Comparison of ENCODE assay signal across 17 cellular contexts in genomic region chr11:111170761-111171379, GRCh38.
DNase-seq lines count a peak whose midpoint lies in the region; ATAC-seq, FAIRE-seq and TF ChIP-seq lines count a peak whose summit lies in the region.
"Had no signal": no experiment of that assay in that cellular context is flagged by ENCODE, and none has a peak within 500 bp of the region (broad histone marks: within the 10 kb centered on the region; RNA-seq: fewer than 3 reads in every experiment).

No MANE protein-coding gene starts in this region.

- H3K36me3 Mint-ChIP-seq in stimulated activated memory B cell treated with anti-CD40 and anti-IgM and Interleukin-4, amounts not matched to agents 10 μg/mL and 1 μg/mL and 100 μg/mL, for 72 hours: no peaks in the 10 kb centered on the region
- no peaks in the 10 kb centered on the region for H3K36me3 Mint-ChIP-seq in naive thymus-derived CD4-positive, alpha-beta T cell
- H3K36me3 Mint-ChIP-seq: CD8-positive, alpha-beta T cell had no signal

- no peak for TF ChIP-seq CTCF in uterus (IDR thresholded peaks at IDR 0.05)

- peak; percentile 43 for DNase-seq in Right ventricle myocardium inferior (ENCODE audit: missing footprints)
- no peak for DNase-seq in right cardiac atrium
- DNase-seq in GM19239 (ENCODE audit: insufficient read length, low spot score): no peak
- DNase-seq in HTR-8/SVneo (ENCODE audit: insufficient read length, low spot score): no peak
- DNase-seq in 8988T: no peak
- DNase-seq in naive thymus-derived CD4-positive, alpha-beta T cell: no peak
- DNase-seq in uterus: no peak
- DNase-seq: CD8-positive, alpha-beta T cell; COR-L47; DMS 273 treated with DMSO at 0.1 percent for 48 hours; H9 had no signal

- POLR2A ChIA-PET in naive thymus-derived CD4-positive, alpha-beta T cell (lab: Charles Lee): no interaction called here

- H3K4me1 ChIP-seq in right cardiac atrium (ENCODE audit: control insufficient read depth, insufficient read depth, low read length): no peaks in the 10 kb centered on the region
- H3K4me1 ChIP-seq in naive thymus-derived CD4-positive, alpha-beta T cell (ENCODE audit: control insufficient read depth in 2 of 2, insufficient read depth in 2 of 2, low read length in 2 of 2): no peaks in the 10 kb centered on the region
- no peaks in the 10 kb centered on the region for H3K4me1 ChIP-seq in uterus
- H3K4me1 ChIP-seq: BLaER1 had no signal

- H3K4me3 ChIP-seq in right cardiac atrium (ENCODE audit: low read length): no peak overlapping the region
- H3K4me3 ChIP-seq in naive thymus-derived CD4-positive, alpha-beta T cell (ENCODE audit: low read length): no peak overlapping the region
- no peak overlapping the region for H3K4me3 ChIP-seq in uterus
- H3K4me3 ChIP-seq: BLaER1 had no signal

- intact Hi-C loops in Right ventricle myocardium inferior (cut with DNase I) (no loop called here), right cardiac atrium (cut with DNase I) (no loop called here), uterus (cut with DNase I; ENCODE audit: low total_unique reads) (no loop called here)
- intact Hi-C loops in naive thymus-derived CD4-positive, alpha-beta T cell (cut with micrococcal nuclease): no loop called here

- peak overlapping the region; percentile 28 for H3K27ac Mint-ChIP-seq in stimulated activated memory B cell treated with anti-CD40 and anti-IgM and Interleukin-4, amounts not matched to agents 10 μg/mL and 1 μg/mL and 100 μg/mL, for 72 hours
- no peak overlapping the region for H3K27ac Mint-ChIP-seq in naive thymus-derived CD4-positive, alpha-beta T cell
- H3K27ac Mint-ChIP-seq: CD8-positive, alpha-beta T cell had no signal

- no peak for ATAC-seq in Right ventricle myocardium inferior
- no peak for ATAC-seq in right cardiac atrium
- ATAC-seq in stimulated activated memory B cell treated with anti-CD40 and anti-IgM and Interleukin-4, amounts not matched to agents 10 μg/mL and 1 μg/mL and 100 μg/mL, for 72 hours: no peak
- ATAC-seq in naive thymus-derived CD4-positive, alpha-beta T cell: no peak
- ATAC-seq: CD8-positive, alpha-beta T cell had no signal

- FAIRE-seq in GM19239 (lab: Jason Lieb, UNC) (peak; percentile 4), HTR-8/SVneo (lab: Jason Lieb, UNC) (peak; percentile 13)
- FAIRE-seq: G401.6, H1 had no signal

- no peak overlapping the region for H3K27ac ChIP-seq in right cardiac atrium (ENCODE audit: low read length)
- H3K27ac ChIP-seq in naive thymus-derived CD4-positive, alpha-beta T cell (ENCODE audit: low read depth, low read length): no peak overlapping the region
- no peak overlapping the region for H3K27ac ChIP-seq in uterus
- H3K27ac ChIP-seq: 22Rv1, BLaER1, KMS-11 had no signal

- WGBS in right cardiac atrium: 91% methylated on average over 11 of the region's 11 CpGs

- H3K4me1 Mint-ChIP-seq in stimulated activated memory B cell treated with anti-CD40 and anti-IgM and Interleukin-4, amounts not matched to agents 10 μg/mL and 1 μg/mL and 100 μg/mL, for 72 hours: peaks cover 13% of the 10 kb centered on the region
- no peaks in the 10 kb centered on the region for H3K4me1 Mint-ChIP-seq in naive thymus-derived CD4-positive, alpha-beta T cell

- H3K9me3 ChIP-seq in right cardiac atrium (ENCODE audit: control insufficient read depth, low read length): no peaks in the 10 kb centered on the region
- H3K9me3 ChIP-seq in naive thymus-derived CD4-positive, alpha-beta T cell (ENCODE audit: control insufficient read depth in 2 of 3, low read length in 3 of 3): no peaks in the 10 kb centered on the region
- no peaks in the 10 kb centered on the region for H3K9me3 ChIP-seq in uterus
- H3K9me3 ChIP-seq: BLaER1 had no signal

- no peaks in the 10 kb centered on the region for H3K9me3 Mint-ChIP-seq in stimulated activated memory B cell treated with anti-CD40 and anti-IgM and Interleukin-4, amounts not matched to agents 10 μg/mL and 1 μg/mL and 100 μg/mL, for 72 hours
- no peaks in the 10 kb centered on the region for H3K9me3 Mint-ChIP-seq in naive thymus-derived CD4-positive, alpha-beta T cell
- H3K9me3 Mint-ChIP-seq: CD8-positive, alpha-beta T cell; H9 had no signal

- no peak for TF ChIP-seq POLR2A in uterus (IDR thresholded peaks at IDR 0.05)

- H3K27me3 ChIP-seq in right cardiac atrium (ENCODE audit: control insufficient read depth, insufficient read depth): no peaks in the 10 kb centered on the region
- no peaks in the 10 kb centered on the region for H3K27me3 ChIP-seq in naive thymus-derived CD4-positive, alpha-beta T cell (ENCODE audit: control insufficient read depth in 2 of 2, insufficient read depth in 2 of 2, low read length in 2 of 2)
- H3K27me3 ChIP-seq in uterus: no peaks in the 10 kb centered on the region
- H3K27me3 ChIP-seq: BLaER1 had no signal

- CTCF ChIA-PET in naive thymus-derived CD4-positive, alpha-beta T cell (lab: Charles Lee): interaction anchor here (0.6 kb wide), 1 partner anchor 1506 kb away, joined by 3 read pairs; no protein-coding TSS in a partner anchor

- no peak overlapping the region for H3K4me3 Mint-ChIP-seq in stimulated activated memory B cell treated with anti-CD40 and anti-IgM and Interleukin-4, amounts not matched to agents 10 μg/mL and 1 μg/mL and 100 μg/mL, for 72 hours
- no peak overlapping the region for H3K4me3 Mint-ChIP-seq in naive thymus-derived CD4-positive, alpha-beta T cell
- H3K4me3 Mint-ChIP-seq: CD8-positive, alpha-beta T cell; H9 had no signal

- H3K27me3 Mint-ChIP-seq in stimulated activated memory B cell treated with anti-CD40 and anti-IgM and Interleukin-4, amounts not matched to agents 10 μg/mL and 1 μg/mL and 100 μg/mL, for 72 hours: no peaks in the 10 kb centered on the region
- peaks cover 0 to 7% (median 0%) of the 10 kb centered on the region in 5 donors for H3K27me3 Mint-ChIP-seq in naive thymus-derived CD4-positive, alpha-beta T cell

- no peaks in the 10 kb centered on the region for H3K36me3 ChIP-seq in naive thymus-derived CD4-positive, alpha-beta T cell (ENCODE audit: control insufficient read depth in 2 of 3, insufficient read depth in 3 of 3, low read length in 3 of 3)
- no peaks in the 10 kb centered on the region for H3K36me3 ChIP-seq in uterus
- H3K36me3 ChIP-seq: BLaER1 had no signal
